ENCODE assay signal across 8 cellular contexts in genomic region chr2:242088471-242089212, GRCh38.
DNase-seq lines count a peak whose midpoint lies in the region; ATAC-seq and TF ChIP-seq lines count a peak whose summit lies in the region.

No MANE protein-coding gene starts in this region.

- no peaks in the 10 kb centered on the region for H3K4me1 ChIP-seq in right cardiac atrium (ENCODE audit: control insufficient read depth, insufficient read depth, low read length)
- peaks cover 6% of the 10 kb centered on the region for H3K4me1 ChIP-seq in vagina

- DNase-seq in NCI-H146 (lab: John Stamatoyannopoulos, UW) (peak; percentile 88), T-helper 1 cell (peak; percentile 88 to 93 (median 90)), amniotic stem cell (lab: John Stamatoyannopoulos, UW) (peak; percentile 62), right cardiac atrium (peak; percentile 93 to 98 (median 97)), putamen (ENCODE audit: low spot score) (peak; percentile 93), vagina (ENCODE audit: extremely low spot score in 2 of 2) (peak in 1 of 2 donors; percentile 90)

- H3K36me3 ChIP-seq in vagina: no peaks in the 10 kb centered on the region

- H3K4me3 ChIP-seq in right cardiac atrium (ENCODE audit: low read length) (peak overlapping the region; percentile 74), vagina (peak overlapping the region; percentile 93 to 95)

- H3K27me3 ChIP-seq in right cardiac atrium (ENCODE audit: control insufficient read depth, insufficient read depth) (no peaks in the 10 kb centered on the region), vagina (no peaks in the 10 kb centered on the region)

- H3K9me3 ChIP-seq in right cardiac atrium (ENCODE audit: control insufficient read depth, low read length): no peaks in the 10 kb centered on the region
- H3K9me3 ChIP-seq in vagina: no peaks in the 10 kb centered on the region

- ATAC-seq in GM18498 (IDR thresholded peaks at IDR 0.05; ENCODE audit: unreplicated experiment) (peak; percentile 89), HG02870 (IDR thresholded peaks at IDR 0.05; ENCODE audit: unreplicated experiment) (peak; percentile 65), right cardiac atrium (peak; percentile 94 to 95)

- TF ChIP-seq POLR2A in vagina (IDR thresholded peaks at IDR 0.05): peak in 1 of 2 donors; percentile 40

- H3K27ac ChIP-seq in right cardiac atrium (ENCODE audit: low read length) (peak overlapping the region; percentile 6), vagina (peak overlapping the region; percentile 72)

- TF ChIP-seq CTCF in vagina (IDR thresholded peaks at IDR 0.05): no peak

- intact Hi-C loops in right cardiac atrium (cut with DNase I) (no loop called here), vagina (cut with DNase I) (no loop called here)

- WGBS in right cardiac atrium: under 1% methylated on average over 103 of the region's 103 CpGs
